ENCODE assay signal across 14 cellular contexts in the genomic region with DNA sequence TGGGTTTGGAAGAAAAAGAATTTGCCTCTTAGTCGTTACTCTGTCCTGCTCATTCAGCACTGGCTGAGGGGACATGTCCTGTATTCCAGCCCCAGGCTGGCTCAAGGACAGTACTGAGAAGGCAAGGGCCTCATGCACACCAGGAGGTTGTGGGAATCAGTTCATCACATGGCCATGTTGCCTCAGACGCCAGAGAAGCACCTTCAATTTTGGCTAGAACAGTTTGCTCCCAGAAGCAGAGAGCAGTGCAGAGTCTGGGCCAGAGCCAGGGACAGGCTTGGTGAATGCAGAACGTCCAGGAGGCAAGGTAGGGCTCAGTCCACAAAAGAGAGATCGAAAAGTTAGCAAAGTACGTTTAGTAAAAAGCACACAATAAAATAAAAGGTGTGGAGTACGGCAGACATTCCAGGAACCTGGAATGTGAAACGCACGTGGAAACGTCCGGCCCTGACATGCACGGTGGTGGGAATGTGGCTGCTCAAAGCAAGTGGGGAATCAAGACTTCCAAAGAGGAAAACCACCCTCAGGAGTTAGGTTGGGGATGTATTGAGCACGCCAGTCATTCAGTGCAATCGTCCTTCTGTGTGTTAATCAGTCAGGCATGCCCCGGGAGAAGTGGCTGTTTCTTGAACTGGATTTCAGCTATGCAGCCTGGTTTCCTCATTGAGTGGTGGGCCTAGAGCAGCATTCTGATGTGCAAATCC. TPM values are rescaled to one million over a fixed set of nuclear protein-coding genes. Genes with fewer than 3 reads are reported as not detected.
DNase-seq lines count a peak whose midpoint lies in the region; ATAC-seq and TF ChIP-seq lines count a peak whose summit lies in the region.
"Had no signal": no experiment of that assay in that cellular context is flagged by ENCODE, and none has a peak within 500 bp of the region (broad histone marks: within the 10 kb centered on the region; RNA-seq: fewer than 3 reads in every experiment).

No MANE protein-coding gene starts in this region.

- H3K27me3 ChIP-seq in esophagus (ENCODE audit: control insufficient read depth in 1 of 2, insufficient read depth in 2 of 2, low read length in 2 of 2) (no peaks in the 10 kb centered on the region), colonic mucosa (no peaks in the 10 kb centered on the region)
- H3K27me3 ChIP-seq in CD8-positive, alpha-beta memory T cell (ENCODE audit: insufficient read depth, low read length, poor library complexity, severe bottlenecking) = no peaks in the 10 kb centered on the region

- H3K36me3 ChIP-seq in esophagus (ENCODE audit: control insufficient read depth in 2 of 2, insufficient read depth in 2 of 2, low read length in 1 of 2) (no peaks in the 10 kb centered on the region), colonic mucosa (no peaks in the 10 kb centered on the region)
- H3K36me3 ChIP-seq in CD8-positive, alpha-beta memory T cell (ENCODE audit: insufficient read depth, low read length) = no peaks in the 10 kb centered on the region
- H3K36me3 ChIP-seq: WERI-Rb-1 had no signal

- intact Hi-C loops in colonic mucosa (cut with DNase I) = no loop called here

- H3K27ac ChIP-seq in esophagus (ENCODE audit: low read depth in 2 of 2, low read length in 1 of 2) (peak overlapping the region; percentile 2 to 34), colonic mucosa (no peak overlapping the region)
- H3K27ac ChIP-seq in CD8-positive, alpha-beta memory T cell (ENCODE audit: low read depth, low read length) = no peak overlapping the region
- H3K27ac ChIP-seq: WERI-Rb-1 had no signal

- peaks cover 20% of the 10 kb centered on the region for H3K4me1 Mint-ChIP-seq in activated naive CD4-positive, alpha-beta T cell treated with anti-CD3 and anti-CD28 coated beads, Interleukin-2, amount 10 ng/mL, durations not matched to agents 7 days and 5 days
- H3K4me1 Mint-ChIP-seq in nephron = peaks cover 41% of the 10 kb centered on the region
- H3K4me1 Mint-ChIP-seq in CD8-positive, alpha-beta memory T cell = peaks cover 10 to 21% (median 20%) of the 10 kb centered on the region in 3 donors

- no peak overlapping the region for H3K4me3 Mint-ChIP-seq in activated naive CD4-positive, alpha-beta T cell treated with anti-CD3 and anti-CD28 coated beads, Interleukin-2, amount 10 ng/mL, durations not matched to agents 7 days and 5 days
- H3K4me3 Mint-ChIP-seq in nephron = no peak overlapping the region
- no peak overlapping the region for H3K4me3 Mint-ChIP-seq in CD8-positive, alpha-beta memory T cell
- H3K4me3 Mint-ChIP-seq: brain had no signal

- no peak overlapping the region for H3K4me3 ChIP-seq in esophagus (ENCODE audit: low read depth in 1 of 2, low read length in 2 of 2)
- H3K4me3 ChIP-seq in colonic mucosa = no peak overlapping the region
- no peak overlapping the region for H3K4me3 ChIP-seq in CD8-positive, alpha-beta memory T cell (ENCODE audit: low read length)

- H3K27me3 Mint-ChIP-seq in activated naive CD4-positive, alpha-beta T cell treated with anti-CD3 and anti-CD28 coated beads, Interleukin-2, amount 10 ng/mL, durations not matched to agents 7 days and 5 days = peaks cover 41% of the 10 kb centered on the region
- peaks cover 21% of the 10 kb centered on the region for H3K27me3 Mint-ChIP-seq in nephron (ENCODE audit: low read depth)
- H3K27me3 Mint-ChIP-seq in CD8-positive, alpha-beta memory T cell = peaks cover 13% of the 10 kb centered on the region in 2 donors

- POLR2A ChIA-PET in CD8-positive, alpha-beta memory T cell (lab: Charles Lee) = no interaction called here

- H3K36me3 Mint-ChIP-seq in activated naive CD4-positive, alpha-beta T cell treated with anti-CD3 and anti-CD28 coated beads, Interleukin-2, amount 10 ng/mL, durations not matched to agents 7 days and 5 days = no peaks in the 10 kb centered on the region
- peaks cover 0 to 4% of the 10 kb centered on the region in 2 donors for H3K36me3 Mint-ChIP-seq in activated naive CD4-positive, alpha-beta T cell treated with anti-CD3 and anti-CD28 coated beads, Interleukin-2, amount 50 U/mL, for 72 hours
- H3K36me3 Mint-ChIP-seq in nephron (ENCODE audit: low read depth) = peaks cover 3% of the 10 kb centered on the region
- H3K36me3 Mint-ChIP-seq in CD8-positive, alpha-beta memory T cell = peaks cover 0 to 1% (median 0%) of the 10 kb centered on the region in 3 donors
- H3K36me3 Mint-ChIP-seq: brain had no signal

- peak; percentile 11 for DNase-seq in activated naive CD4-positive, alpha-beta T cell treated with anti-CD3 and anti-CD28 coated beads, Interleukin-2, amount 10 ng/mL, durations not matched to agents 7 days and 5 days
- no peak for DNase-seq in activated naive CD4-positive, alpha-beta T cell treated with anti-CD3 and anti-CD28 coated beads, Interleukin-2, amount 50 U/mL, for 72 hours (ENCODE audit: low spot score in 2 of 2)
- DNase-seq in GM13977 (ENCODE audit: low spot score) = no peak
- DNase-seq in colonic mucosa = no peak
- DNase-seq in CD8-positive, alpha-beta memory T cell = no peak
- DNase-seq: effector CD8-positive, alpha-beta T cell; NCI-H2227 treated with DMSO at 0.1 percent for 48 hours; SK-N-SH; WERI-Rb-1 had no signal

- no peaks in the 10 kb centered on the region for H3K9me3 Mint-ChIP-seq in activated naive CD4-positive, alpha-beta T cell treated with anti-CD3 and anti-CD28 coated beads, Interleukin-2, amount 10 ng/mL, durations not matched to agents 7 days and 5 days
- no peaks in the 10 kb centered on the region for H3K9me3 Mint-ChIP-seq in activated naive CD4-positive, alpha-beta T cell treated with anti-CD3 and anti-CD28 coated beads, Interleukin-2, amount 50 U/mL, for 72 hours
- peaks cover 3% of the 10 kb centered on the region for H3K9me3 Mint-ChIP-seq in nephron
- H3K9me3 Mint-ChIP-seq in CD8-positive, alpha-beta memory T cell = peaks cover 0 to 2% (median 0%) of the 10 kb centered on the region in 5 donors

- H3K27ac Mint-ChIP-seq in activated naive CD4-positive, alpha-beta T cell treated with anti-CD3 and anti-CD28 coated beads, Interleukin-2, amount 10 ng/mL, durations not matched to agents 7 days and 5 days = no peak overlapping the region
- no peak overlapping the region for H3K27ac Mint-ChIP-seq in activated naive CD4-positive, alpha-beta T cell treated with anti-CD3 and anti-CD28 coated beads, Interleukin-2, amount 50 U/mL, for 72 hours
- H3K27ac Mint-ChIP-seq in nephron = peak overlapping the region in 2 of 3 experiments; percentile 27 to 35
- peak overlapping the region in 1 of 8 donors; percentile 70 for H3K27ac Mint-ChIP-seq in CD8-positive, alpha-beta memory T cell

- ATAC-seq in activated naive CD4-positive, alpha-beta T cell treated with anti-CD3 and anti-CD28 coated beads, Interleukin-2, amount 50 U/mL, for 72 hours = no peak
- no peak for ATAC-seq in HG02852 (IDR thresholded peaks at IDR 0.05; ENCODE audit: unreplicated experiment)

- H3K4me1 ChIP-seq in esophagus (ENCODE audit: control insufficient read depth in 2 of 2, insufficient read depth in 2 of 2, low read length in 1 of 2) = peaks cover 5 to 32% of the 10 kb centered on the region in 2 donors
- peaks cover 4% of the 10 kb centered on the region for H3K4me1 ChIP-seq in colonic mucosa
- peaks cover 15% of the 10 kb centered on the region for H3K4me1 ChIP-seq in CD8-positive, alpha-beta memory T cell (ENCODE audit: insufficient read depth, low read length)

- H3K9ac ChIP-seq in colonic mucosa (ENCODE audit: low read depth in 2 of 2, low read length in 2 of 2) = no peak overlapping the region
- H3K9ac ChIP-seq: SK-N-SH had no signal

- CTCF ChIA-PET in activated naive CD4-positive, alpha-beta T cell treated with anti-CD3 and anti-CD28 coated beads, Interleukin-2, amount 10 ng/mL, durations not matched to agents 7 days and 5 days (lab: Charles Lee) = no interaction called here
- CTCF ChIA-PET in CD8-positive, alpha-beta memory T cell (lab: Charles Lee) = no interaction called here

- WGBS in esophagus, 2 donors = 48 to 65% methylated on average over 14 of the region's 14 CpGs

- H3K9me3 ChIP-seq in esophagus (ENCODE audit: control insufficient read depth in 2 of 2, insufficient read depth in 1 of 2, low read depth in 1 of 2, low read length in 1 of 2) (no peaks in the 10 kb centered on the region), colonic mucosa (no peaks in the 10 kb centered on the region)
- H3K9me3 ChIP-seq in CD8-positive, alpha-beta memory T cell (ENCODE audit: low read length) = no peaks in the 10 kb centered on the region
- H3K9me3 ChIP-seq: SK-N-SH had no signal

- in situ Hi-C loops in GM13977 (cut with MboI; ENCODE audit: low pct_unique_long_range_greater_than_20kb, low sequenced_read_pairs, unreplicated experiment) = no loop called here

- TF ChIP-seq CTCF in nephron (IDR thresholded peaks at IDR 0.05; ENCODE audit: unreplicated experiment in 3 of 3) (no peak), GM13977 (IDR thresholded peaks at IDR 0.05; ENCODE audit: extremely low read depth, insufficient read depth, missing control alignments) (no peak), colonic mucosa (IDR thresholded peaks at IDR 0.05) (no peak)

RNA-seq across cellular contexts. Expression of a gene that starts 1.2 kb away (rescaled TPM):
- total RNA-seq in activated naive CD4-positive, alpha-beta T cell treated with anti-CD3 and anti-CD28 coated beads, Interleukin-2, amount 50 U/mL, for 72 hours = 1 to 10 TPM in 1 of 2 donors, under 1 TPM in 1; 0.52 to 1.2 TPM
- 1 to 10 TPM; 4.1 to 5.8 TPM for polyA plus RNA-seq in esophagus
- 1 to 10 TPM; 4.3 to 6.8 TPM for total RNA-seq in colonic mucosa
- 1 to 10 TPM; 3.0 to 3.1 TPM for total RNA-seq in CD8-positive, alpha-beta memory T cell
- polyA plus RNA-seq in CD8-positive, alpha-beta memory T cell = 1.8 TPM
- total RNA-seq: A673 had no signal
- polyA plus RNA-seq: SK-N-SH had no signal

Comparison
In these comparisons a context has a peak if more than half of its experiments do, and no peak if none do; other contexts are left out.
1. H3K27ac Mint-ChIP-seq: peak in nephron (2 of 3); none in activated naive CD4-positive, alpha-beta T cell treated with anti-CD3 and anti-CD28 coated beads, Interleukin-2, amount 10 ng/mL, durations not matched to agents 7 days and 5 days (single experiment) and activated naive CD4-positive, alpha-beta T cell treated with anti-CD3 and anti-CD28 coated beads, Interleukin-2, amount 50 U/mL, for 72 hours (0 of 2).
2. H3K27ac ChIP-seq: peak in esophagus (2 of 2); none in colonic mucosa (single experiment) and CD8-positive, alpha-beta memory T cell (single experiment).